ENCODE assay signal across 1 cellular context in the genomic region with DNA sequence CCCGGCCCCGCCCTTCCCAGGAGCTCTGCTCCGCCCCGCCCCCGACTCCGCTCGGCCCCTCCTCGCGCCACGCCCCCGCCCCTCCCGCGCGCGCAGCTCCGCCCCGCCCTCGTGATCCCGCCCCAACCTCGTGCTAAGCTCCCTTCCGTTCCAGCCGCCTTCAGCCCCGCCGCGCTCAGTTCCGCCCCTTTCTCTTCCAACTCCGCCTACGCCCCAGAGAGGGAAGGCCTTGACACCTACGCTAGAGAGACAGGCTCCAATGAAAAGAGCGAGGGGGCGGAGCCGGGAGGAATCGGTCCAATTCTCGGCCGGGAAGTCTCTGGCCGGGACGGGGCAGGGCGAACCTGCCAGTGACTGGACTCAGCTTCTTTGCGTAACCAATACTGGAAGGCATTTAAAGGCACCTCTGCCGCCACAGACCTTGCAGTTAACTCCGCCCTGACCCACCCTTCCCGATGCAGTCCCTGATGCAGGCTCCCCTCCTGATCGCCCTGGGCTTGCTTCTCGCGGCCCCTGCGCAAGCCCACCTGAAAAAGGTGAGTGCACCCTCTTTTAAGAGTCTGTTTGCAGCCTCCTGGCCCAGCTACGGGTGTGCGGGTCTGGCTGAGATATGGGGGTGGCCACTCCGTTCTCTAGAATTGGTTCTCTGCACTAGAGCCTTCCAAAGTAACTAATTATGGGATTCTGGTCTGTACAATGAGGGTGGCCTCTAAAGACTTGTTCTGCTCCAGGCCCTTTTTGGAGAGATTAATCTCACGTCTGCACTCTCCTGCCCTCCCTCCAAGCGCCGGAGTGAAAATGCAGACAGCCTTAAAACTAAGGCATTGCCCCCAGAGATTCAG.
TF ChIP-seq lines count a peak whose summit lies in the region.

TSS of gene GM2A (plus strand) at position 424 of the 842 bp plus-strand sequence. CDS start at position 456, 32 bp downstream.

TF ChIP-seq in HEK293, 187 proteins besides CTCF, POLR2A, EP300 and RAD21 (continued from another document):
- TF ChIP-seq, protein P1, sequence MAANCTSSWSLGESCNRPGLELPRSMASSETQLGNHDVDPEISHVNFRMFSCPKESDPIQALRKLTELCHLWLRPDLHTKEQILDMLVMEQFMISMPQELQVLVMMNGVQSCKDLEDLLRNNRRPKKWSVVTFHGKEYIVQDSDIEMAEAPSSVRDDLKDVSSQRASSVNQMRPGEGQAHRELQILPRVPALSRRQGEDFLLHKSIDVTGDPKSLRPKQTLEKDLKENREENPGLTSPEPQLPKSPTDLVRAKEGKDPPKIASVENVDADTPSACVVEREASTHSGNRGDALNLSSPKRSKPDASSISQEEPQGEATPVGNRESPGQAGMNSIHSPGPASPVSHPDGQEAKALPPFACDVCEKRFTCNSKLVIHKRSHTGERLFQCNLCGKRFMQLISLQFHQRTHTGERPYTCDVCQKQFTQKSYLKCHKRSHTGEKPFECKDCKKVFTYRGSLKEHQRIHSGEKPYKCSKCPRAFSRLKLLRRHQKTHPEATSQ (tag by site-specific recombination; IDR thresholded peaks at IDR 0.05) = no peak
- TF ChIP-seq ZBTB17 (tag by site-specific recombination; IDR thresholded peaks at IDR 0.05) (0 out of 2 replicates have a peak, but pooled peaks have one; percentile 8), EGR2 (tag by site-specific recombination; IDR thresholded peaks at IDR 0.05; ENCODE audit: low read depth) (peak; percentile 92), SP3 (tag by site-specific recombination; IDR thresholded peaks at IDR 0.05) (peak; percentile 96), BCL6B (tag by site-specific recombination; IDR thresholded peaks at IDR 0.05) (no peak), ZNF335 (tag by site-specific recombination; conservative IDR thresholded peaks at IDR 0.05) (peak; percentile 26; the same call in 1 of the 2 replicates), ZBTB8A (tag by site-specific recombination; IDR thresholded peaks at IDR 0.05) (peak; percentile 84), ZNF341 (tag by site-specific recombination; IDR thresholded peaks at IDR 0.05; ENCODE audit: low read depth) (peak; percentile 66; the same call in 1 of the 2 replicates)
